In the genomic region with DNA sequence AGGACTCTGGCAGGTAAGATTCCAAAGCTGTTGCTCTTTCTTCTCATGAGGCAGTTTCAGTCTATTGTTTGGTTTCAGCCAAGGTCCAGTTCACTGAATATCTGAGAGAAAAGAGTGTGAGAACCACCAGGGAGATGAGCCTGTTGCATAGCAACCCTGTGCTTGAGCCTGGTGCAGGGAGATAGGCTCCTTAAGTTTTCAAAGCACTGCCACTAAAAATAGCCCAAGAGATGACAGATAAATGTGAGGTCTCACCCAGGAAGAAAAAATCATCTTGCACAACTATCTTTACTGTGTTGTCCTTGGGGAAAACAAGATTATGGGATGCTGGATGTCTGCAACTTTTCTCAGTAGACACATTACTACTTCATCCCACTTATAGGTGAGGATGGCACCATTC, we compare ENCODE assay signal across 1 cellular context.
TF ChIP-seq lines count a peak whose summit lies in the region.

No MANE protein-coding gene starts in this region.

TF ChIP-seq in K562, 482 proteins besides CTCF, POLR2A, EP300 and RAD21 (continues in another document):
- TF ChIP-seq MEF2D (tag; conservative IDR thresholded peaks at IDR 0.05; ENCODE audit: low read depth) (peak; percentile 97), SMARCC2 (IDR thresholded peaks at IDR 0.05; ENCODE audit: low read depth) (no peak), BHLHE40 (IDR thresholded peaks at IDR 0.05; ENCODE audit: low read length) (no peak), ESRRB (CRISPR knock-in tag; IDR thresholded peaks at IDR 0.05; ENCODE audit: borderline replicate concordance) (no peak), MEF2A (IDR thresholded peaks at IDR 0.05; ENCODE audit: control insufficient read depth, low read depth, low read length) (peak; percentile 88), POLR3A (IDR thresholded peaks at IDR 0.05; ENCODE audit: borderline replicate concordance, extremely low read depth, insufficient read depth, insufficient read length) (no peak), GTF2B (IDR thresholded peaks at IDR 0.05; ENCODE audit: extremely low read depth, insufficient read length) (no peak), ZNF134 (CRISPR knock-in tag; conservative IDR thresholded peaks at IDR 0.05) (no peak), KLF10 (CRISPR knock-in tag; IDR thresholded peaks at IDR 0.05) (no peak), ZNF121 (CRISPR knock-in tag; conservative IDR thresholded peaks at IDR 0.05) (no peak), RFX1 (IDR thresholded peaks at IDR 0.05) (peak; percentile 83), POLR2G (IDR thresholded peaks at IDR 0.05; ENCODE audit: low read depth, low read length) (no peak), NFIC (IDR thresholded peaks at IDR 0.05) (no peak), MED1 (CRISPR knock-in tag; IDR thresholded peaks at IDR 0.05; ENCODE audit: borderline replicate concordance) (no peak), KLF13 (tag; IDR thresholded peaks at IDR 0.05; ENCODE audit: borderline replicate concordance, low read depth) (no peak), ELF1 (tag; IDR thresholded peaks at IDR 0.05) (no peak), HMG20A (CRISPR knock-in tag; conservative IDR thresholded peaks at IDR 0.05) (no peak), FOS (IDR thresholded peaks at IDR 0.05; ENCODE audit: extremely low read depth, insufficient read length) (no peak), SP2 (IDR thresholded peaks at IDR 0.05; ENCODE audit: extremely low read depth, low read depth, low read length, poor library complexity, severe bottlenecking) (no peak), ZNF589 (CRISPR knock-in tag; IDR thresholded peaks at IDR 0.05; ENCODE audit: low read depth) (no peak), DACH1 (IDR thresholded peaks at IDR 0.05; ENCODE audit: partially characterized antibody) (no peak), HNRNPL (IDR thresholded peaks at IDR 0.05; ENCODE audit: low read depth, low read length) (no peak), HMGXB4 (CRISPR knock-in tag; IDR thresholded peaks at IDR 0.05) (no peak), PBX2 (CRISPR knock-in tag; IDR thresholded peaks at IDR 0.05; ENCODE audit: low read depth) (no peak), PBX2 (tag; conservative IDR thresholded peaks at IDR 0.05; ENCODE audit: low read depth) (peak; percentile 62)
- TF ChIP-seq, protein P1, sequence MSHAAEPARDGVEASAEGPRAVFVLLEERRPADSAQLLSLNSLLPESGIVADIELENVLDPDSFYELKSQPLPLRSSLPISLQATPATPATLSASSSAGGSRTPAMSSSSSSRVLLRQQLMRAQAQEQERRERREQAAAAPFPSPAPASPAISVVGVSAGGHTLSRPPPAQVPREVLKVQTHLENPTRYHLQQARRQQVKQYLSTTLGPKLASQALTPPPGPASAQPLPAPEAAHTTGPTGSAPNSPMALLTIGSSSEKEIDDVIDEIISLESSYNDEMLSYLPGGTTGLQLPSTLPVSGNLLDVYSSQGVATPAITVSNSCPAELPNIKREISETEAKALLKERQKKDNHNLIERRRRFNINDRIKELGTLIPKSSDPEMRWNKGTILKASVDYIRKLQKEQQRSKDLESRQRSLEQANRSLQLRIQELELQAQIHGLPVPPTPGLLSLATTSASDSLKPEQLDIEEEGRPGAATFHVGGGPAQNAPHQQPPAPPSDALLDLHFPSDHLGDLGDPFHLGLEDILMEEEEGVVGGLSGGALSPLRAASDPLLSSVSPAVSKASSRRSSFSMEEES (CRISPR knock-in tag; IDR thresholded peaks at IDR 0.05): no peak
- TF ChIP-seq, protein P2, sequence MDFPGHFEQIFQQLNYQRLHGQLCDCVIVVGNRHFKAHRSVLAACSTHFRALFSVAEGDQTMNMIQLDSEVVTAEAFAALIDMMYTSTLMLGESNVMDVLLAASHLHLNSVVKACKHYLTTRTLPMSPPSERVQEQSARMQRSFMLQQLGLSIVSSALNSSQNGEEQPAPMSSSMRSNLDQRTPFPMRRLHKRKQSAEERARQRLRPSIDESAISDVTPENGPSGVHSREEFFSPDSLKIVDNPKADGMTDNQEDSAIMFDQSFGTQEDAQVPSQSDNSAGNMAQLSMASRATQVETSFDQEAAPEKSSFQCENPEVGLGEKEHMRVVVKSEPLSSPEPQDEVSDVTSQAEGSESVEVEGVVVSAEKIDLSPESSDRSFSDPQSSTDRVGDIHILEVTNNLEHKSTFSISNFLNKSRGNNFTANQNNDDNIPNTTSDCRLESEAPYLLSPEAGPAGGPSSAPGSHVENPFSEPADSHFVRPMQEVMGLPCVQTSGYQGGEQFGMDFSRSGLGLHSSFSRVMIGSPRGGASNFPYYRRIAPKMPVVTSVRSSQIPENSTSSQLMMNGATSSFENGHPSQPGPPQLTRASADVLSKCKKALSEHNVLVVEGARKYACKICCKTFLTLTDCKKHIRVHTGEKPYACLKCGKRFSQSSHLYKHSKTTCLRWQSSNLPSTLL (IDR thresholded peaks at IDR 0.05): no peak
- TF ChIP-seq, protein P3, sequence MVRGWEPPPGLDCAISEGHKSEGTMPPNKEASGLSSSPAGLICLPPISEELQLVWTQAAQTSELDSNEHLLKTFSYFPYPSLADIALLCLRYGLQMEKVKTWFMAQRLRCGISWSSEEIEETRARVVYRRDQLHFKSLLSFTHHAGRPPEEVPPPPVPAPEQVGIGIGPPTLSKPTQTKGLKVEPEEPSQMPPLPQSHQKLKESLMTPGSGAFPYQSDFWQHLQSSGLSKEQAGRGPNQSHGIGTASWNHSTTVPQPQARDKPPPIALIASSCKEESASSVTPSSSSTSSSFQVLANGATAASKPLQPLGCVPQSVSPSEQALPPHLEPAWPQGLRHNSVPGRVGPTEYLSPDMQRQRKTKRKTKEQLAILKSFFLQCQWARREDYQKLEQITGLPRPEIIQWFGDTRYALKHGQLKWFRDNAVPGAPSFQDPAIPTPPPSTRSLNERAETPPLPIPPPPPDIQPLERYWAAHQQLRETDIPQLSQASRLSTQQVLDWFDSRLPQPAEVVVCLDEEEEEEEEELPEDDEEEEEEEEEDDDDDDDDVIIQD (CRISPR knock-in tag; IDR thresholded peaks at IDR 0.05): no peak
- TF ChIP-seq, protein P4, sequence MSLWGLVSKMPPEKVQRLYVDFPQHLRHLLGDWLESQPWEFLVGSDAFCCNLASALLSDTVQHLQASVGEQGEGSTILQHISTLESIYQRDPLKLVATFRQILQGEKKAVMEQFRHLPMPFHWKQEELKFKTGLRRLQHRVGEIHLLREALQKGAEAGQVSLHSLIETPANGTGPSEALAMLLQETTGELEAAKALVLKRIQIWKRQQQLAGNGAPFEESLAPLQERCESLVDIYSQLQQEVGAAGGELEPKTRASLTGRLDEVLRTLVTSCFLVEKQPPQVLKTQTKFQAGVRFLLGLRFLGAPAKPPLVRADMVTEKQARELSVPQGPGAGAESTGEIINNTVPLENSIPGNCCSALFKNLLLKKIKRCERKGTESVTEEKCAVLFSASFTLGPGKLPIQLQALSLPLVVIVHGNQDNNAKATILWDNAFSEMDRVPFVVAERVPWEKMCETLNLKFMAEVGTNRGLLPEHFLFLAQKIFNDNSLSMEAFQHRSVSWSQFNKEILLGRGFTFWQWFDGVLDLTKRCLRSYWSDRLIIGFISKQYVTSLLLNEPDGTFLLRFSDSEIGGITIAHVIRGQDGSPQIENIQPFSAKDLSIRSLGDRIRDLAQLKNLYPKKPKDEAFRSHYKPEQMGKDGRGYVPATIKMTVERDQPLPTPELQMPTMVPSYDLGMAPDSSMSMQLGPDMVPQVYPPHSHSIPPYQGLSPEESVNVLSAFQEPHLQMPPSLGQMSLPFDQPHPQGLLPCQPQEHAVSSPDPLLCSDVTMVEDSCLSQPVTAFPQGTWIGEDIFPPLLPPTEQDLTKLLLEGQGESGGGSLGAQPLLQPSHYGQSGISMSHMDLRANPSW (CRISPR knock-in tag; IDR thresholded peaks at IDR 0.05): no peak
